In genomic region chr22:30855266-30855665, GRCh38 we compare ENCODE assay signal across 15 cellular contexts.
DNase-seq lines count a peak whose midpoint lies in the region; ATAC-seq and TF ChIP-seq lines count a peak whose summit lies in the region.
"Had no signal": no experiment of that assay in that cellular context is flagged by ENCODE, and none has a peak within 500 bp of the region (broad histone marks: within the 10 kb centered on the region; RNA-seq: fewer than 3 reads in every experiment).

No MANE protein-coding gene starts in this region.

- peaks cover 13 to 27% (median 21%) of the 10 kb centered on the region in 3 donors for H3K4me1 ChIP-seq in skeletal muscle tissue (ENCODE audit: control insufficient read depth in 3 of 3, insufficient read depth in 3 of 3, low read length in 3 of 3)

- H3K36me3 Mint-ChIP-seq in type B pancreatic cell, result no peaks in the 10 kb centered on the region
- H3K36me3 Mint-ChIP-seq: CD4-positive, CD25-positive, alpha-beta regulatory T cell had no signal

- DNase-seq in NCI-H2171 treated with DMSO at 0.1 percent for 48 hours (lab: John Stamatoyannopoulos, UW), result peak; percentile 37
- DNase-seq in NCI-H2171 (lab: John Stamatoyannopoulos, UW), result no peak
- DNase-seq in cerebellum (ENCODE audit: low spot score), result peak; percentile 5
- no peak for DNase-seq in type B pancreatic cell (ENCODE audit: extremely low spot score, unreplicated experiment)
- DNase-seq in NCI-H1417 (lab: John Stamatoyannopoulos, UW), result no peak
- DNase-seq in activated CD8-positive, alpha-beta memory T cell treated with anti-CD3 and anti-CD28 coated beads, Interleukin-2, amount 50 U/mL, for 48 hours, result no peak
- DNase-seq: CD4-positive, CD25-positive, alpha-beta regulatory T cell; DMS 273 treated with DMSO at 0.1 percent for 48 hours; H9 had no signal

- no peaks in the 10 kb centered on the region for H3K27me3 ChIP-seq in skeletal muscle tissue (ENCODE audit: control insufficient read depth in 3 of 3, insufficient read depth in 3 of 3, low read length in 3 of 3)
- H3K27me3 ChIP-seq: BLaER1 treated with 17β-estradiol and CSF1 and Interleukin-3, amounts not matched to agents 10 nM and 100 nM had no signal

- H3K4me3 Mint-ChIP-seq in type B pancreatic cell, result no peak overlapping the region
- H3K4me3 Mint-ChIP-seq: CD4-positive, CD25-positive, alpha-beta regulatory T cell; GM23338; H9 had no signal

- no peaks in the 10 kb centered on the region for H3K4me1 Mint-ChIP-seq in type B pancreatic cell (ENCODE audit: unreplicated experiment)
- H3K4me1 Mint-ChIP-seq: CD4-positive, CD25-positive, alpha-beta regulatory T cell; GM23338; H9 had no signal

- ATAC-seq in HG03045 (IDR thresholded peaks at IDR 0.05; ENCODE audit: unreplicated experiment), result no peak
- ATAC-seq: GM23338 had no signal

- no peaks in the 10 kb centered on the region for H3K9me3 Mint-ChIP-seq in type B pancreatic cell
- H3K9me3 Mint-ChIP-seq: GM23338, H9 had no signal

- no peaks in the 10 kb centered on the region for H3K36me3 ChIP-seq in skeletal muscle tissue (ENCODE audit: control insufficient read depth in 3 of 3, insufficient read depth in 3 of 3, low read length in 3 of 3)

- no peaks in the 10 kb centered on the region for H3K9me3 ChIP-seq in skeletal muscle tissue (ENCODE audit: control insufficient read depth in 3 of 3, low read length in 3 of 3)

- peak overlapping the region in 1 of 3 donors; percentile 32 for H3K4me3 ChIP-seq in skeletal muscle tissue (ENCODE audit: low read length in 3 of 3)
- H3K4me3 ChIP-seq: BLaER1 treated with 17β-estradiol and CSF1 and Interleukin-3, amounts not matched to agents 10 nM and 100 nM; GM23338 had no signal

- no peak overlapping the region for H3K27ac Mint-ChIP-seq in type B pancreatic cell
- H3K27ac Mint-ChIP-seq: CD4-positive, CD25-positive, alpha-beta regulatory T cell; GM23338; H9 had no signal

- TF ChIP-seq CTCF in type B pancreatic cell (conservative IDR thresholded peaks at IDR 0.05), result no peak

- no peak overlapping the region for H3K27ac ChIP-seq in skeletal muscle tissue (ENCODE audit: low read depth, low read length)
- H3K27ac ChIP-seq: 22Rv1; BLaER1 treated with 17β-estradiol and CSF1 and Interleukin-3, amounts not matched to agents 10 nM and 100 nM; HL-60 had no signal

- no peaks in the 10 kb centered on the region for H3K27me3 Mint-ChIP-seq in type B pancreatic cell
- H3K27me3 Mint-ChIP-seq: CD4-positive, CD25-positive, alpha-beta regulatory T cell had no signal

- peak overlapping the region in 2 of 3 donors; percentile 23 to 36 for H3K9ac ChIP-seq in skeletal muscle tissue (ENCODE audit: low read depth in 1 of 3, low read length in 3 of 3)
- H3K9ac ChIP-seq: BLaER1 treated with 17β-estradiol and CSF1 and Interleukin-3, amounts not matched to agents 10 nM and 100 nM had no signal

Comparison
In these comparisons a context has a peak if more than half of its experiments do, and no peak if none do; other contexts are left out.
1. DNase-seq: peak in NCI-H2171 treated with DMSO at 0.1 percent for 48 hours (single experiment) and cerebellum (single experiment); none in NCI-H2171 (single experiment), type B pancreatic cell (single experiment), NCI-H1417 (0 of 3) and activated CD8-positive, alpha-beta memory T cell treated with anti-CD3 and anti-CD28 coated beads, Interleukin-2, amount 50 U/mL, for 48 hours (single experiment).